13 cellular contexts compared by ENCODE assay signal in genomic region chr9:121734465-121734864, GRCh38.
A peak's percentile ranks its signal among the peaks of the same experiment; 100 is the strongest.
DNase-seq lines count a peak whose midpoint lies in the region; ATAC-seq, FAIRE-seq and TF ChIP-seq lines count a peak whose summit lies in the region.
"Had no signal": no experiment of that assay in that cellular context is flagged by ENCODE, and none has a peak within 500 bp of the region (broad histone marks: within the 10 kb centered on the region; RNA-seq: fewer than 3 reads in every experiment).

No MANE protein-coding gene starts in this region.

- H3K9me3 Mint-ChIP-seq in HFFc6 (no peaks in the 10 kb centered on the region), neural progenitor cell (no peaks in the 10 kb centered on the region)
- no peaks in the 10 kb centered on the region for H3K9me3 Mint-ChIP-seq in activated T-helper 2 cell treated with anti-CD3 and anti-CD28 coated beads, Interferon-gamma antibody, Interleukin-2, Interleukin-4, amounts not matched to agents 10 μg/mL and 5 μg/mL and 100 μg/mL, durations not matched to agents 14 hours and 24 hours and 36 hours
- H3K9me3 Mint-ChIP-seq: activated T-cell treated with anti-CD3 and anti-CD28 coated beads, Interleukin-2, amount 50 U/mL, for 72 hours; mesothelial cell of epicardium had no signal

- H3K4me3 Mint-ChIP-seq in HFFc6 = no peak overlapping the region
- peak overlapping the region; percentile 16 for H3K4me3 Mint-ChIP-seq in neural progenitor cell
- no peak overlapping the region for H3K4me3 Mint-ChIP-seq in activated T-helper 2 cell treated with anti-CD3 and anti-CD28 coated beads, Interferon-gamma antibody, Interleukin-2, Interleukin-4, amounts not matched to agents 10 μg/mL and 5 μg/mL and 100 μg/mL, durations not matched to agents 14 hours and 24 hours and 36 hours (ENCODE audit: low read depth)
- H3K4me3 Mint-ChIP-seq: activated T-cell treated with anti-CD3 and anti-CD28 coated beads, Interleukin-2, amount 50 U/mL, for 72 hours had no signal

- no peak for TF ChIP-seq RAD21 in K562 (CRISPR knock-in tag; conservative IDR thresholded peaks at IDR 0.05 in 1 of 2, IDR thresholded peaks at IDR 0.05 in 1 of 2)

- H3K4me1 ChIP-seq in K562 (replicated peaks in 1 of 2; ENCODE audit: control insufficient read depth in 2 of 2, insufficient read depth in 2 of 2, low read length in 2 of 2) = peaks cover 0 to 3% of the 10 kb centered on the region in 2 experiments; a peak in 1 of 5 replicates
- H3K4me1 ChIP-seq in neural progenitor cell = peaks cover 33% of the 10 kb centered on the region
- peaks cover 6 to 16% of the 10 kb centered on the region in 2 donors for H3K4me1 ChIP-seq in uterus
- H3K4me1 ChIP-seq: HAP-1 had no signal

- POLR2A ChIA-PET in K562 (lab: Yijun Ruan, JAX) = interaction anchor here (1.8 kb wide), 1 partner anchor 8 kb away, joined by 8 read pairs; no protein-coding TSS in a partner anchor

- BruUV-seq in K562 (replicated peaks; lab: Mats Ljungman, UMichigan) = no TSS peak

- H3K9ac ChIP-seq in K562 (ENCODE audit: insufficient read depth in 1 of 2, low read depth in 2 of 2, low read length in 2 of 2) (no peak overlapping the region), neural progenitor cell (no peak overlapping the region)

- no peaks in the 10 kb centered on the region for H3K9me1 ChIP-seq in K562 (ENCODE audit: control insufficient read depth, insufficient read depth, low read length)

- H3K27me3 ChIP-seq in K562 (ENCODE audit: control insufficient read depth in 2 of 2, insufficient read depth in 2 of 2, low read length in 2 of 2) = peaks cover 10 to 74% of the 10 kb centered on the region in 2 experiments; a peak in 3 of 5 replicates
- H3K27me3 ChIP-seq in neural progenitor cell = peaks cover 10% of the 10 kb centered on the region
- H3K27me3 ChIP-seq in uterus = no peaks in the 10 kb centered on the region
- H3K27me3 ChIP-seq: MG63 had no signal

- peaks cover 19% of the 10 kb centered on the region for H3F3A ChIP-seq in neural progenitor cell (ENCODE audit: low read depth)

- TF ChIP-seq POLR2A in K562 (conservative IDR thresholded peaks at IDR 0.05) (no peak), uterus (IDR thresholded peaks at IDR 0.05) (no peak)

- intact Hi-C loops in K562 (cut with micrococcal nuclease) = no loop called here
- intact Hi-C loops in uterus (cut with DNase I; ENCODE audit: low total_unique reads) = no loop called here
- intact Hi-C loops in activated T-helper 2 cell treated with anti-CD3 and anti-CD28 coated beads, Interferon-gamma antibody, Interleukin-2, Interleukin-4, amounts not matched to agents 10 μg/mL and 5 μg/mL and 100 μg/mL, durations not matched to agents 14 hours and 24 hours and 36 hours (cut with micrococcal nuclease) = no loop called here

- H3K4me3 ChIP-seq in K562 (no peak overlapping the region), neural progenitor cell (no peak overlapping the region), uterus (no peak overlapping the region)
- H3K4me3 ChIP-seq: HAP-1, MG63 had no signal

- no peak for FAIRE-seq in K562 (lab: Jason Lieb, UNC)

- DNase-seq in HFFc6 (peak; percentile 31), K562 (ENCODE audit: extremely low read depth in 1 of 4, low spot score in 3 of 4) (no peak), neural progenitor cell (ENCODE audit: low spot score) (no peak), uterus (no peak), CD1c-positive myeloid dendritic cell (ENCODE audit: extremely low spot score) (no peak)
- no peak for DNase-seq in activated T-helper 2 cell treated with anti-CD3 and anti-CD28 coated beads, Interferon-gamma antibody, Interleukin-2, Interleukin-4, amounts not matched to agents 10 μg/mL and 5 μg/mL and 100 μg/mL, durations not matched to agents 14 hours and 24 hours and 36 hours (ENCODE audit: low spot score)
- DNase-seq: effector CD8-positive, alpha-beta T cell had no signal

- no peak for ATAC-seq in K562
- no peak for ATAC-seq in GM21619 (IDR thresholded peaks at IDR 0.05; ENCODE audit: unreplicated experiment)

- no peak overlapping the region for H3K27ac ChIP-seq in K562 (ENCODE audit: extremely low read depth, low read depth, low read length)
- H3K27ac ChIP-seq in neural progenitor cell = no peak overlapping the region
- H3K27ac ChIP-seq in uterus = peak overlapping the region; percentile 85 to 89
- H3K27ac ChIP-seq: neutrophil had no signal

- H3K36me3 Mint-ChIP-seq in HFFc6 (ENCODE audit: low read depth) (no peaks in the 10 kb centered on the region), neural progenitor cell (peaks cover 2% of the 10 kb centered on the region)
- no peaks in the 10 kb centered on the region for H3K36me3 Mint-ChIP-seq in activated T-helper 2 cell treated with anti-CD3 and anti-CD28 coated beads, Interferon-gamma antibody, Interleukin-2, Interleukin-4, amounts not matched to agents 10 μg/mL and 5 μg/mL and 100 μg/mL, durations not matched to agents 14 hours and 24 hours and 36 hours (ENCODE audit: low read depth)
- H3K36me3 Mint-ChIP-seq: mesothelial cell of epicardium had no signal

- H3K4me1 Mint-ChIP-seq in HFFc6 (ENCODE audit: low read depth) (peaks cover 50% of the 10 kb centered on the region), neural progenitor cell (peaks cover 46% of the 10 kb centered on the region)
- H3K4me1 Mint-ChIP-seq in activated T-helper 2 cell treated with anti-CD3 and anti-CD28 coated beads, Interferon-gamma antibody, Interleukin-2, Interleukin-4, amounts not matched to agents 10 μg/mL and 5 μg/mL and 100 μg/mL, durations not matched to agents 14 hours and 24 hours and 36 hours (ENCODE audit: low read depth) = no peaks in the 10 kb centered on the region

- WGBS in K562 (ENCODE audit: insufficient coverage, low coverage, missing lambda C conversion rate) = 0% methylated on average over 1 of the region's 1 CpG

- TF ChIP-seq EP300 in K562 (IDR thresholded peaks at IDR 0.05; ENCODE audit: low read length) = no peak

- in situ Hi-C loops in K562 (cut with MboI) = no loop called here

- H3K79me2 ChIP-seq in K562 (ENCODE audit: control insufficient read depth, insufficient read depth, low read length) (no peaks in the 10 kb centered on the region), neural progenitor cell (ENCODE audit: low read depth) (peaks cover 69% of the 10 kb centered on the region)

- TF ChIP-seq CTCF in HFFc6 (IDR thresholded peaks at IDR 0.05) (no peak), K562 (IDR thresholded peaks at IDR 0.05 in 2 of 3, conservative IDR thresholded peaks at IDR 0.05 in 1 of 3; ENCODE audit: insufficient read depth in 2 of 3, low read depth in 1 of 3, low read length in 3 of 3) (no peak), neural progenitor cell (IDR thresholded peaks at IDR 0.05) (no peak), uterus (IDR thresholded peaks at IDR 0.05) (no peak)

- H2AFZ ChIP-seq in K562 (ENCODE audit: low read depth, low read length) (no peak overlapping the region), neural progenitor cell (replicated peaks) (no peak overlapping the region)

- no peak overlapping the region for H3K4me2 ChIP-seq in K562 (ENCODE audit: insufficient read depth, low read length)
- H3K4me2 ChIP-seq in neural progenitor cell = no peak overlapping the region

- H3K36me3 ChIP-seq in K562 (ENCODE audit: control insufficient read depth, insufficient read depth, low read length) (no peaks in the 10 kb centered on the region), neural progenitor cell (no peaks in the 10 kb centered on the region), uterus (no peaks in the 10 kb centered on the region)
- H3K36me3 ChIP-seq: HAP-1, MG63, neutrophil had no signal

- no peaks in the 10 kb centered on the region for H3K9me3 ChIP-seq in K562 (replicated peaks; ENCODE audit: control insufficient read depth, insufficient read depth, low read depth, low read length)
- no peaks in the 10 kb centered on the region for H3K9me3 ChIP-seq in neural progenitor cell (ENCODE audit: low read depth)
- no peaks in the 10 kb centered on the region for H3K9me3 ChIP-seq in uterus
- H3K9me3 ChIP-seq: HAP-1, MG63, neutrophil had no signal

- no peaks in the 10 kb centered on the region; the same call in 1 of the 2 replicates for H4K20me1 ChIP-seq in K562 (replicated peaks; ENCODE audit: control insufficient read depth, insufficient read depth, low read length)
- peaks cover 97% of the 10 kb centered on the region for H4K20me1 ChIP-seq in neural progenitor cell (ENCODE audit: low read depth)

- CTCF ChIA-PET in K562 (lab: Yijun Ruan, JAX; ENCODE audit: low intra/inter-chr PET ratio) = interaction anchor here (0.5 kb wide), 1 partner anchor 140 kb away, joined by 3 read pairs; no protein-coding TSS in a partner anchor

- no peaks in the 10 kb centered on the region; the same call in 1 of the 2 replicates for H3K27me3 Mint-ChIP-seq in HFFc6 (ENCODE audit: insufficient read depth)
- H3K27me3 Mint-ChIP-seq in neural progenitor cell (ENCODE audit: insufficient read depth, low read depth) = peaks cover 16% of the 10 kb centered on the region
- H3K27me3 Mint-ChIP-seq in activated T-helper 2 cell treated with anti-CD3 and anti-CD28 coated beads, Interferon-gamma antibody, Interleukin-2, Interleukin-4, amounts not matched to agents 10 μg/mL and 5 μg/mL and 100 μg/mL, durations not matched to agents 14 hours and 24 hours and 36 hours (ENCODE audit: low read depth) = peaks cover 40% of the 10 kb centered on the region

- H3K27ac Mint-ChIP-seq in HFFc6 (peak overlapping the region; percentile 60), neural progenitor cell (no peak overlapping the region)
- H3K27ac Mint-ChIP-seq in activated T-helper 2 cell treated with anti-CD3 and anti-CD28 coated beads, Interferon-gamma antibody, Interleukin-2, Interleukin-4, amounts not matched to agents 10 μg/mL and 5 μg/mL and 100 μg/mL, durations not matched to agents 14 hours and 24 hours and 36 hours = no peak overlapping the region
- H3K27ac Mint-ChIP-seq: activated T-cell treated with anti-CD3 and anti-CD28 coated beads, Interleukin-2, amount 50 U/mL, for 72 hours; mesothelial cell of epicardium had no signal

TF ChIP-seq in K562, 482 proteins besides CTCF, POLR2A, EP300 and RAD21:
- TF ChIP-seq SIN3A (IDR thresholded peaks at IDR 0.05; ENCODE audit: borderline replicate concordance in 2 of 2, control insufficient read depth in 1 of 2, low read depth in 2 of 2, low read length in 2 of 2) (no peak), ZFP36 (IDR thresholded peaks at IDR 0.05; ENCODE audit: low read depth, low read length, partially characterized antibody) (peak; percentile 53)

Comparison
In these comparisons a context has a peak if more than half of its experiments do, and no peak if none do; other contexts are left out.
1. H3K27ac ChIP-seq: peak in uterus (2 of 2); none in K562 (single experiment) and neural progenitor cell (single experiment).